ENCODE assay signal across 9 cellular contexts in the genomic region with DNA sequence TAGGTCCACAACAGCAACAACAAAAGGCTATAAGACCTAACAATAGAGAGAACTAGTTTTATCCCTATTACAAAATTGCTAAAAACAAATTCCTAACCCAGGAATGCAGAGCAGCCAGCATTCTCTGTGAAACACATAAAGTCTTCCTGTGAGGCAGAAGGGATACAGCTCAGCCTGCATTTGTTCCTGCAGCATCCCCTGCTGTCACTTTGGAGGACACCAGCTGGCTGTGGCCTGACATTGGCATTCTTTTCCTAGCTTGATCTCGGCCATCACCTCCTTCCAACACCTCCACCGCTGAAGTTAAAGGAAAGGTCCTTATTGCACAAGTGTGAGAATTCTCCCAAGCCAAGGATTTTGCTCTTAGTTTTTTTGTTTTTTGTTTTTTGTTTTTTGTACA.
DNase-seq lines count a peak whose midpoint lies in the region; ATAC-seq and TF ChIP-seq lines count a peak whose summit lies in the region.
"Had no signal": no experiment of that assay in that cellular context is flagged by ENCODE, and none has a peak within 500 bp of the region (broad histone marks: within the 10 kb centered on the region; RNA-seq: fewer than 3 reads in every experiment).

No MANE protein-coding gene starts in this region.

- H3K27ac ChIP-seq in C4-2B (no peak overlapping the region), mesendoderm (ENCODE audit: low read depth, low read length) (no peak overlapping the region), thyroid gland (no peak overlapping the region)
- H3K27ac ChIP-seq: body of pancreas had no signal

- no peaks in the 10 kb centered on the region for H3K79me1 ChIP-seq in mesendoderm (ENCODE audit: low read length)

- H2AK5ac ChIP-seq in mesendoderm (ENCODE audit: low read length): no peak overlapping the region

- no peak overlapping the region for H3K23ac ChIP-seq in mesendoderm (ENCODE audit: low read length)

- ATAC-seq in GM19328 (IDR thresholded peaks at IDR 0.05; ENCODE audit: unreplicated experiment): no peak
- ATAC-seq: body of pancreas had no signal

- no peak overlapping the region for H3K18ac ChIP-seq in mesendoderm (ENCODE audit: low read length)

- H3K79me2 ChIP-seq in mesendoderm (ENCODE audit: control insufficient read depth, insufficient read depth, low read length): no peaks in the 10 kb centered on the region

- H2BK120ac ChIP-seq in mesendoderm (ENCODE audit: low read depth, low read length): no peak overlapping the region

- no peak overlapping the region for H3K4me2 ChIP-seq in mesendoderm (ENCODE audit: low read length)

- no peak overlapping the region for H4K8ac ChIP-seq in mesendoderm (ENCODE audit: low read depth, low read length)

- no peak overlapping the region for H3K56ac ChIP-seq in mesendoderm (ENCODE audit: low read length)

- H2BK15ac ChIP-seq in mesendoderm (replicated peaks; ENCODE audit: low read depth): no peak overlapping the region

- TF ChIP-seq CTCF in C4-2B (conservative IDR thresholded peaks at IDR 0.05): peak; percentile 28
- TF ChIP-seq CTCF in choroid plexus epithelial cell (conservative IDR thresholded peaks at IDR 0.05; ENCODE audit: low read depth, low read length): peak; percentile 41
- TF ChIP-seq CTCF in thyroid gland (IDR thresholded peaks at IDR 0.05): no peak

- H3K4ac ChIP-seq in mesendoderm (ENCODE audit: low read depth, low read length): no peak overlapping the region

- WGBS in mesendoderm (ENCODE audit: extremely low coverage, insufficient coverage, low lambda C conversion rate): no CpG with 5 or more reads among the region's 2 CpGs
- WGBS in thyroid gland, 2 donors: 61 to 69% methylated on average over 2 of the region's 2 CpGs

- H3K4me1 ChIP-seq in mesendoderm (ENCODE audit: control insufficient read depth, low read depth, low read length) (no peaks in the 10 kb centered on the region), thyroid gland (no peaks in the 10 kb centered on the region)

- H2BK5ac ChIP-seq in mesendoderm (ENCODE audit: low read length): no peak overlapping the region

- H3K27me3 ChIP-seq in mesendoderm (ENCODE audit: insufficient read depth, low read length, poor library complexity) (no peaks in the 10 kb centered on the region), thyroid gland (no peaks in the 10 kb centered on the region)
- H3K27me3 ChIP-seq: body of pancreas had no signal

- no peak for TF ChIP-seq POLR2A in thyroid gland (IDR thresholded peaks at IDR 0.05)

- intact Hi-C loops in thyroid gland (cut with DNase I): no loop called here

- H3K4me3 ChIP-seq in choroid plexus epithelial cell (ENCODE audit: low read depth, low read length) (no peak overlapping the region), mesendoderm (ENCODE audit: low read length) (no peak overlapping the region), thyroid gland (replicated peaks in 1 of 3) (no peak overlapping the region)
- H3K4me3 ChIP-seq: body of pancreas had no signal

- H4K5ac ChIP-seq in mesendoderm (ENCODE audit: low read length): no peak overlapping the region

- DNase-seq in HuH-7 (ENCODE audit: low spot score) (peak; percentile 39), choroid plexus epithelial cell (ENCODE audit: low read depth) (peak; percentile 22), mesendoderm (peak; percentile 87), thyroid gland (no peak), GF-D8 (lab: John Stamatoyannopoulos, UW) (no peak)
- no peak for DNase-seq in activated effector memory CD4-positive, alpha-beta T cell treated with anti-CD3 and anti-CD28 coated beads, Interleukin-2, amount 50 U/mL, for 16 hours
- DNase-seq: body of pancreas had no signal

- H3K36me3 ChIP-seq in mesendoderm (ENCODE audit: control insufficient read depth, insufficient read depth, low read length) (no peaks in the 10 kb centered on the region), thyroid gland (no peaks in the 10 kb centered on the region)

- no peak overlapping the region for H3K9ac ChIP-seq in mesendoderm (ENCODE audit: low read length)

- H3K9me3 ChIP-seq in thyroid gland: no peaks in the 10 kb centered on the region
- H3K9me3 ChIP-seq: body of pancreas had no signal

Comparison
In these comparisons a context has a peak if more than half of its experiments do, and no peak if none do; other contexts are left out.
1. CTCF ChIP-seq: peak in C4-2B (single experiment) and choroid plexus epithelial cell (single experiment); none in thyroid gland (0 of 6).
2. DNase-seq: peak in HuH-7 (single experiment), choroid plexus epithelial cell (single experiment) and mesendoderm (single experiment); none in thyroid gland (0 of 2), activated effector memory CD4-positive, alpha-beta T cell treated with anti-CD3 and anti-CD28 coated beads, Interleukin-2, amount 50 U/mL, for 16 hours (single experiment) and GF-D8 (single experiment).